ENCODE assay signal across 25 cellular contexts in the genomic region with DNA sequence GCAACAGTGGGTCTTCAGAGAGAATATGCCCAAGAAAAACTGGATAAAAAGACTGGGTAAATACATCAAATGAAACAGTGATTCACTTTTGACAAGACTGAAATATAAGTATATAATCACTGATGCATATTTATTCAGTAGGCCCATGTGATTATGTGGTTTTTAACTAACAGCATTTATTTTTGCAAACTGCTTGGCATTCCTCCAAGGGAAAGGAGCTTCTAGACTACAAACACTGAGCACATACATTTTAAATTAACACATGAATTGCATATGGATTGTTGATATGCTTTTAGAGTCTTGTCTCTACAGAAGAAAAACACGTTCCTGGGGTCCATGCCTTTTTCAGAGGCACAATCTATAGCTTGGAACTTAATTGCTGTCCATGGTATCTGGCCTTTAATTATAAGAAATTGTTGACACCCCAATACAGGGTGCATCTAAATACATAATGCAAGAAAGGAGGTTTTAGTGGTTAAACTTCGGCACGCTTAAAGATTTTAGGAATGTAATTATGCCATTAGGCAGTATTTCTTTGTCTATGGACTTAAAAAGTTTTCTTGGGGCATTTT. TPM values are rescaled to one million over a fixed set of nuclear protein-coding genes. Genes with fewer than 3 reads are reported as not detected.
DNase-seq lines count a peak whose midpoint lies in the region; ATAC-seq and TF ChIP-seq lines count a peak whose summit lies in the region.
"Had no signal": no experiment of that assay in that cellular context is flagged by ENCODE, and none has a peak within 500 bp of the region (broad histone marks: within the 10 kb centered on the region; RNA-seq: fewer than 3 reads in every experiment).

No MANE protein-coding gene starts in this region.

- 42 to 59% methylated on average over 3 of the region's 3 CpGs for WGBS in lower leg skin, 2 donors

- TF ChIP-seq POLR2A in lower leg skin (IDR thresholded peaks at IDR 0.05): no peak

- DNase-seq in HCEC 1CT (peak; percentile 3), NCI-H1436 (lab: John Stamatoyannopoulos, UW) (peak; percentile 52), amniotic epithelial cell (ENCODE audit: low read depth) (peak; percentile 5), foreskin melanocyte (peak; percentile 59), DMS53 treated with DMSO at 0.1 percent for 48 hours (lab: John Stamatoyannopoulos, UW; ENCODE audit: unreplicated experiment) (no peak), lower leg skin (ENCODE audit: low spot score in 2 of 2) (no peak), NCI-H446 (lab: John Stamatoyannopoulos, UW) (no peak)
- DNase-seq: activated CD4-positive, alpha-beta T cell treated with anti-CD3 and anti-CD28 coated beads, Interleukin-2, amount 10 ng/mL, durations not matched to agents 24 days and 14 days; AML-193; cerebellar nuclear complex; GM23248; left cardiac atrium; mesendoderm; naive thymus-derived CD4-positive, alpha-beta T cell; NCI-H2227 treated with DMSO at 0.1 percent for 48 hours; NK-92 treated with Interleukin-12 subunit alpha and Interleukin-12 subunit beta, amount 100 ng/mL, for 24 hours; occipital lobe; SJCRH30; stimulated activated naive CD8-positive, alpha-beta T cell treated with anti-CD3 and anti-CD28 coated beads, Interleukin-15, amount 100 ng/mL, for 72 hours had no signal

- ATAC-seq in GM19395 (IDR thresholded peaks at IDR 0.05; ENCODE audit: unreplicated experiment): no peak
- ATAC-seq: activated naive CD4-positive, alpha-beta T cell treated with anti-CD3 and anti-CD28 coated beads, Interleukin-2, amount 50 U/mL, for 72 hours; left cardiac atrium; naive thymus-derived CD4-positive, alpha-beta T cell; stimulated activated naive CD8-positive, alpha-beta T cell treated with anti-CD3 and anti-CD28 coated beads, Interleukin-15, amount 100 ng/mL, for 72 hours had no signal

- TF ChIP-seq CTCF in lower leg skin (IDR thresholded peaks at IDR 0.05): no peak

- no peak overlapping the region for H3K4me3 ChIP-seq in lower leg skin (ENCODE audit: low read depth, poor library complexity, severe bottlenecking)
- H3K4me3 ChIP-seq: GM23248, SJCRH30 had no signal

- intact Hi-C loops in lower leg skin (cut with DNase I; ENCODE audit: low total_unique reads): no loop called here

RNA-seq across cellular contexts. Expression of gene MEIKIN, which starts 6.9 kb away (rescaled TPM):
- not detected for total RNA-seq in lower leg skin
- total RNA-seq: activated CD4-positive, alpha-beta T cell treated with anti-CD3 and anti-CD28 coated beads, Interleukin-2, amount 10 ng/mL, durations not matched to agents 24 days and 14 days; activated naive CD4-positive, alpha-beta T cell treated with anti-CD3 and anti-CD28 coated beads, Interleukin-2, amount 50 U/mL, for 72 hours; astrocyte; epithelial cell of proximal tubule; glomerular endothelial cell; GM23248; left cardiac atrium; SJCRH30; T-helper 1 cell treated with Interleukin-12 subunit alpha and Interleukin-12 subunit beta and Interleukin-4 antibody, amounts not matched to agents 30 ng/mL and 1 ng/mL, for 36 hours had no signal

RNA-seq across cellular contexts. Expression of gene ACSL6, which starts 59.1 kb away (rescaled TPM):
- total RNA-seq in lower leg skin: under 1 TPM in 3 of 4 donors, not detected in 1; 0.27 to 0.59 (median 0.32) TPM
- total RNA-seq: glomerular endothelial cell, SJCRH30 had no signal

Comparison
In these comparisons a context has a peak if more than half of its experiments do, and no peak if none do; other contexts are left out.
1. DNase-seq: peak in HCEC 1CT (single experiment), NCI-H1436 (single experiment), amniotic epithelial cell (single experiment) and foreskin melanocyte (single experiment); none in DMS53 treated with DMSO at 0.1 percent for 48 hours (single experiment), lower leg skin (0 of 2) and NCI-H446 (0 of 2).